Comparison of ENCODE assay signal across 17 cellular contexts in the genomic region with DNA sequence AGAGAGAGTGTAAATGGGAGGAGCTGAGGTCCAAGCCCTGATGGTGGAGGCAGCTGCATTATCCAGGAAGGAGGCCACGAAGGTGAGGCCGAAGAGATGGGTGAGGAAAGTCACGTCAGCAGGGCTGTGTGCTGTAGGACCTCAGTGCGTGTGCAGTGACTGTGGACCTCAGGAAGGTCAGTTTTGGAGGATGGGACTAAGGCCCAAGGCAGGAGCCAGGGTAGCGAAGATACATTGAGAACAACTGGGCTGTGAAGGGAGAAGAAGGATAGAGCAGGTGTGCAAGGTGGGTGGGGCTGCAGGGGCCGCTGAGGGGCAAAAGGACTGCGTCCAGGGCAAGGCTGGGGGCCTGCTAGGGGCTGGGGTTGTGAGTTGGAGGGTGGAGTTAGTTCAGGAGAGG. TPM values are rescaled to one million over a fixed set of nuclear protein-coding genes. Genes with fewer than 3 reads are reported as not detected.
A peak's percentile ranks its signal among the peaks of the same experiment; 100 is the strongest.
DNase-seq lines count a peak whose midpoint lies in the region; ATAC-seq and TF ChIP-seq lines count a peak whose summit lies in the region.
"Had no signal": no experiment of that assay in that cellular context is flagged by ENCODE, and none has a peak within 500 bp of the region (broad histone marks: within the 10 kb centered on the region; RNA-seq: fewer than 3 reads in every experiment).

No MANE protein-coding gene starts in this region.

- H3K4me2 ChIP-seq in H9 (ENCODE audit: insufficient read depth, insufficient read length, low read length) = no peak overlapping the region
- H3K4me2 ChIP-seq: GM23338 had no signal

- H3K9me3 ChIP-seq in skeletal muscle tissue (ENCODE audit: control insufficient read depth in 3 of 3, low read length in 3 of 3) (no peaks in the 10 kb centered on the region), H9 (ENCODE audit: control insufficient read depth, low read depth, low read length) (no peaks in the 10 kb centered on the region), upper lobe of left lung (no peaks in the 10 kb centered on the region)

- no peak for TF ChIP-seq POLR2A in upper lobe of left lung (IDR thresholded peaks at IDR 0.05)

- no peak overlapping the region for H3K56ac ChIP-seq in H9 (ENCODE audit: insufficient read length, low read depth, low read length)

- H3K27me3 Mint-ChIP-seq in natural killer cell treated with Interleukin-12 subunit alpha and Interleukin-12 subunit beta and Interleukin-15 and Interleukin-18, amount 100 ng/mL, for 72 hours = peaks cover 7 to 9% of the 10 kb centered on the region in 2 donors
- H3K27me3 Mint-ChIP-seq in natural killer cell (ENCODE audit: low read depth in 2 of 2) (peaks cover 0 to 8% of the 10 kb centered on the region in 2 donors), H9 (ENCODE audit: low read depth) (peaks cover 12% of the 10 kb centered on the region)

- no peaks in the 10 kb centered on the region for H4K20me1 ChIP-seq in H9 (ENCODE audit: control insufficient read depth, insufficient read depth, insufficient read length)

- no peak overlapping the region for H3K4ac ChIP-seq in H9 (ENCODE audit: low read depth, low read length)

- H3K9ac ChIP-seq in skeletal muscle tissue (ENCODE audit: low read depth in 1 of 3, low read length in 3 of 3) (peak overlapping the region in 2 of 3 donors; percentile 27 to 96), H9 (ENCODE audit: extremely low read depth, insufficient read length, low read length) (no peak overlapping the region)

- H3K23me2 ChIP-seq in H9 (ENCODE audit: insufficient read length, low read depth, low read length, poor library complexity, severe bottlenecking) = no peaks in the 10 kb centered on the region

- no peaks in the 10 kb centered on the region for H3K79me2 ChIP-seq in H9 (ENCODE audit: insufficient read depth, low read length)

- no peak overlapping the region for H2BK15ac ChIP-seq in H9 (ENCODE audit: low read depth, low read length)

- no peak for ATAC-seq in natural killer cell treated with Interleukin-12 subunit alpha and Interleukin-12 subunit beta and Interleukin-15 and Interleukin-18, amount 100 ng/mL, for 72 hours
- ATAC-seq in natural killer cell (no peak), HG02623 (IDR thresholded peaks at IDR 0.05; ENCODE audit: unreplicated experiment) (no peak), upper lobe of left lung (ENCODE audit: low FRiP score in 2 of 2) (no peak)
- ATAC-seq: K562 had no signal

- no peak overlapping the region for H4K91ac ChIP-seq in H9 (ENCODE audit: insufficient read length, low read depth, low read length)

- H3K18ac ChIP-seq in H9 (ENCODE audit: insufficient read length, low read depth, low read length) = no peak overlapping the region

- H3K14ac ChIP-seq in H9 (ENCODE audit: insufficient read depth, low read length) = no peak overlapping the region

- no peaks in the 10 kb centered on the region for H3K79me1 ChIP-seq in H9 (ENCODE audit: insufficient read depth, low read depth, low read length, poor library complexity, severe bottlenecking)

- H4K8ac ChIP-seq in H9 (replicated peaks; ENCODE audit: insufficient read length, low read depth, low read length) = no peak overlapping the region

- H3K27me3 ChIP-seq in skeletal muscle tissue (ENCODE audit: control insufficient read depth in 3 of 3, insufficient read depth in 3 of 3, low read length in 3 of 3) (peaks cover 0 to 6% (median 0%) of the 10 kb centered on the region in 3 donors), H9 (ENCODE audit: insufficient read depth, low read length) (no peaks in the 10 kb centered on the region; the same call in 1 of the 2 replicates), upper lobe of left lung (peaks cover 0 to 12% (median 0%) of the 10 kb centered on the region in 4 donors)

- peaks cover 20 to 67% (median 52%) of the 10 kb centered on the region in 3 donors for H3K36me3 ChIP-seq in skeletal muscle tissue (ENCODE audit: control insufficient read depth in 3 of 3, insufficient read depth in 3 of 3, low read length in 3 of 3)
- H3K36me3 ChIP-seq in upper lobe of left lung = no peaks in the 10 kb centered on the region

- no peak overlapping the region for H2AK5ac ChIP-seq in H9 (ENCODE audit: insufficient read length, low read length)

- TF ChIP-seq EP300 in upper lobe of left lung (IDR thresholded peaks at IDR 0.05) = no peak

- H2BK5ac ChIP-seq in H9 (ENCODE audit: insufficient read length, low read length) = no peak overlapping the region

- no peak overlapping the region for H3T11ph ChIP-seq in H9 (ENCODE audit: low read length)

- H4K5ac ChIP-seq in H9 (ENCODE audit: insufficient read length, low read depth, low read length) = no peak overlapping the region

- no peaks in the 10 kb centered on the region for H3K36me3 Mint-ChIP-seq in natural killer cell treated with Interleukin-12 subunit alpha and Interleukin-12 subunit beta and Interleukin-15 and Interleukin-18, amount 100 ng/mL, for 72 hours
- no peaks in the 10 kb centered on the region for H3K36me3 Mint-ChIP-seq in natural killer cell
- H3K36me3 Mint-ChIP-seq in H9 (ENCODE audit: insufficient read depth in 1 of 3, low read depth in 3 of 3) = no peaks in the 10 kb centered on the region; a peak in 1 of 7 replicates

- no peak overlapping the region for H2AFZ ChIP-seq in H9 (ENCODE audit: low read length)
- H2AFZ ChIP-seq: GM23338 had no signal

- peaks cover 0 to 3% of the 10 kb centered on the region in 2 donors for H3K4me1 Mint-ChIP-seq in natural killer cell treated with Interleukin-12 subunit alpha and Interleukin-12 subunit beta and Interleukin-15 and Interleukin-18, amount 100 ng/mL, for 72 hours (ENCODE audit: low read depth in 2 of 2)
- H3K4me1 Mint-ChIP-seq in natural killer cell (peaks cover 0 to 5% of the 10 kb centered on the region in 2 donors), H9 (peaks cover 19 to 25% of the 10 kb centered on the region in 2 experiments)

- H3K4me1 ChIP-seq in skeletal muscle tissue (ENCODE audit: control insufficient read depth in 3 of 3, insufficient read depth in 3 of 3, low read length in 3 of 3) = peaks cover 34 to 76% (median 43%) of the 10 kb centered on the region in 3 donors
- no peaks in the 10 kb centered on the region; the same call in 1 of the 2 replicates for H3K4me1 ChIP-seq in H9 (ENCODE audit: insufficient read depth, low read length)
- peaks cover 0 to 11% (median 7%) of the 10 kb centered on the region in 4 donors for H3K4me1 ChIP-seq in upper lobe of left lung

- intact Hi-C loops in natural killer cell (cut with micrococcal nuclease) = no loop called here

- no peak overlapping the region for H3K27ac Mint-ChIP-seq in natural killer cell treated with Interleukin-12 subunit alpha and Interleukin-12 subunit beta and Interleukin-15 and Interleukin-18, amount 100 ng/mL, for 72 hours
- no peak overlapping the region for H3K27ac Mint-ChIP-seq in natural killer cell
- H3K27ac Mint-ChIP-seq in H9 = no peak overlapping the region; a peak in 2 of 7 replicates
- H3K27ac Mint-ChIP-seq: B cell; CD4-positive, alpha-beta T cell; GM23338 had no signal

- H2BK120ac ChIP-seq in H9 (ENCODE audit: low read depth, low read length, poor library complexity, severe bottlenecking) = no peak overlapping the region

- no peak overlapping the region for H3K23ac ChIP-seq in H9 (ENCODE audit: insufficient read length, low read depth, low read length)

- no peak overlapping the region for H2BK12ac ChIP-seq in H9 (ENCODE audit: insufficient read length, low read depth, low read length)

- TF ChIP-seq CTCF in natural killer cell (IDR thresholded peaks at IDR 0.05) (no peak), H9 (conservative IDR thresholded peaks at IDR 0.05) (no peak), upper lobe of left lung (IDR thresholded peaks at IDR 0.05) (no peak)

- H3K27ac ChIP-seq in skeletal muscle tissue (ENCODE audit: low read depth, low read length) = peak overlapping the region; percentile 95
- H3K27ac ChIP-seq in H9 (ENCODE audit: insufficient read length, low read depth, low read length) = no peak overlapping the region
- no peak overlapping the region for H3K27ac ChIP-seq in upper lobe of left lung

- no peak overlapping the region for H3K4me3 Mint-ChIP-seq in natural killer cell treated with Interleukin-12 subunit alpha and Interleukin-12 subunit beta and Interleukin-15 and Interleukin-18, amount 100 ng/mL, for 72 hours
- H3K4me3 Mint-ChIP-seq in natural killer cell (no peak overlapping the region), H9 (no peak overlapping the region; a peak in 1 of 5 replicates)
- H3K4me3 Mint-ChIP-seq: B cell; CD4-positive, alpha-beta T cell; GM23338 had no signal

- H3K4me3 ChIP-seq in skeletal muscle tissue (ENCODE audit: low read length in 3 of 3) (peak overlapping the region in 2 of 3 donors; percentile 37 to 54), upper lobe of left lung (no peak overlapping the region)
- H3K4me3 ChIP-seq: GM23338, K562 had no signal

- H3K9me3 Mint-ChIP-seq in natural killer cell treated with Interleukin-12 subunit alpha and Interleukin-12 subunit beta and Interleukin-15 and Interleukin-18, amount 100 ng/mL, for 72 hours = no peaks in the 10 kb centered on the region
- H3K9me3 Mint-ChIP-seq in natural killer cell (no peaks in the 10 kb centered on the region), H9 (no peaks in the 10 kb centered on the region)
- H3K9me3 Mint-ChIP-seq: CD4-positive, alpha-beta T cell; GM23338 had no signal

- peak; percentile 52 for DNase-seq in natural killer cell treated with Interleukin-12 subunit alpha and Interleukin-12 subunit beta and Interleukin-15 and Interleukin-18, amount 100 ng/mL, for 72 hours (ENCODE audit: low spot score)
- DNase-seq in natural killer cell (no peak), mesenteric fat pad (ENCODE audit: low spot score) (peak; percentile 69), H9 (no peak), upper lobe of left lung (no peak)
- DNase-seq: Calu3; CD4-positive, alpha-beta T cell; DMS53; NCI-H1417 treated with DMSO at 0.1 percent for 48 hours; NCI-H1930; NCI-H69; SHP77 had no signal

- no peak overlapping the region for H2BK20ac ChIP-seq in H9 (ENCODE audit: low read depth, low read length, poor library complexity, severe bottlenecking)

- WGBS in H9 (ENCODE audit: extremely low coverage, insufficient read length, low lambda C conversion rate) = no CpG with 5 or more reads among the region's 7 CpGs
- WGBS in upper lobe of left lung, 2 donors = 79 to 86% methylated on average over 7 of the region's 7 CpGs

RNA-seq across cellular contexts. Expression of a gene that starts 4.9 kb away (rescaled TPM):
- not detected for total RNA-seq in natural killer cell treated with Interleukin-12 subunit alpha and Interleukin-12 subunit beta and Interleukin-15 and Interleukin-18, amount 100 ng/mL, for 72 hours
- total RNA-seq in natural killer cell (not detected), mesenteric fat pad (not detected), skeletal muscle tissue (179 TPM), H9 (2021) (not detected in 2 replicates), upper lobe of left lung (not detected)
- total RNA-seq: B cell; Calu3; CD4-positive, alpha-beta T cell; GM23338; K562 had no signal

RNA-seq across cellular contexts. Expression of a gene that starts 12.4 kb away (rescaled TPM):
- total RNA-seq in natural killer cell treated with Interleukin-12 subunit alpha and Interleukin-12 subunit beta and Interleukin-15 and Interleukin-18, amount 100 ng/mL, for 72 hours = not detected
- total RNA-seq in natural killer cell = not detected
- 0.48 TPM for total RNA-seq in mesenteric fat pad
- total RNA-seq in skeletal muscle tissue = 23.0 TPM
- total RNA-seq in H9 (2021) = 0.46 TPM in 1 of 2 replicates, not detected in the other
- 1 to 10 TPM in 2 of 6 donors, under 1 TPM in 2, not detected in 2; 0.71 to 1.6 (median 0.98) TPM for total RNA-seq in upper lobe of left lung
- total RNA-seq: B cell; Calu3; CD4-positive, alpha-beta T cell; GM23338; K562 had no signal

RNA-seq across cellular contexts. Expression of a gene that starts 36.7 kb away (rescaled TPM):
- 1 to 10 TPM; 1.9 to 2.7 TPM for total RNA-seq in natural killer cell treated with Interleukin-12 subunit alpha and Interleukin-12 subunit beta and Interleukin-15 and Interleukin-18, amount 100 ng/mL, for 72 hours
- total RNA-seq in natural killer cell (1 to 10 TPM; 2.1 to 3.0 (median 3.0) TPM), mesenteric fat pad (58.2 TPM), skeletal muscle tissue (21.4 TPM), H9 (2021) (3.6 and 4.2 TPM in 2 replicates), upper lobe of left lung (10 to 100 TPM; 25.1 to 35.8 (median 29.9) TPM)

Comparison
In these comparisons a context has a peak if more than half of its experiments do, and no peak if none do; other contexts are left out.
1. DNase-seq: peak in natural killer cell treated with Interleukin-12 subunit alpha and Interleukin-12 subunit beta and Interleukin-15 and Interleukin-18, amount 100 ng/mL, for 72 hours (single experiment) and mesenteric fat pad (single experiment); none in natural killer cell (single experiment), H9 (single experiment) and upper lobe of left lung (0 of 2).
2. H3K4me3 ChIP-seq: peak in skeletal muscle tissue (2 of 3); none in upper lobe of left lung (0 of 4).
3. RNA of a gene that starts 4.9 kb away (total RNA-seq): 179 TPM in skeletal muscle tissue (single experiment); not detected in natural killer cell treated with Interleukin-12 subunit alpha and Interleukin-12 subunit beta and Interleukin-15 and Interleukin-18, amount 100 ng/mL, for 72 hours, not detected in natural killer cell, not detected in mesenteric fat pad (single experiment), not detected in H9 and not detected in upper lobe of left lung; every median in the first group is over 100 times any median in the second.